Comparison of ENCODE assay signal across 15 cellular contexts in genomic region chr5:147410496-147411395, GRCh38.
DNase-seq lines count a peak whose midpoint lies in the region; ATAC-seq and TF ChIP-seq lines count a peak whose summit lies in the region.
"Had no signal": no experiment of that assay in that cellular context is flagged by ENCODE, and none has a peak within 500 bp of the region (broad histone marks: within the 10 kb centered on the region; RNA-seq: fewer than 3 reads in every experiment).

No MANE protein-coding gene starts in this region.

- H3K9me3 ChIP-seq in esophagus squamous epithelium: no peaks in the 10 kb centered on the region
- H3K9me3 ChIP-seq in muscle layer of colon (ENCODE audit: low read length): no peaks in the 10 kb centered on the region
- H3K9me3 ChIP-seq in stomach smooth muscle (ENCODE audit: control insufficient read depth in 2 of 2, low read length in 2 of 2): no peaks in the 10 kb centered on the region

- WGBS in esophagus squamous epithelium, 2 donors: 67 to 85% methylated on average over 7 to 8 of the region's 8 CpGs

- intact Hi-C loops in esophagus squamous epithelium (cut with DNase I): no loop called here

- no peak for TF ChIP-seq POLR2A in esophagus squamous epithelium (IDR thresholded peaks at IDR 0.05)

- no peak for ATAC-seq in GM21786 (IDR thresholded peaks at IDR 0.05; ENCODE audit: unreplicated experiment)

- H3K4me3 ChIP-seq in esophagus squamous epithelium: no peak overlapping the region
- no peak overlapping the region for H3K4me3 ChIP-seq in muscle layer of colon (ENCODE audit: low read depth in 1 of 2, low read length in 2 of 2)
- no peak overlapping the region for H3K4me3 ChIP-seq in stomach smooth muscle (ENCODE audit: low read length in 2 of 2)

- H3K4me1 ChIP-seq in esophagus squamous epithelium (peaks cover 0 to 57% (median 14%) of the 10 kb centered on the region in 3 donors), muscle layer of colon (ENCODE audit: insufficient read depth, low read length) (peaks cover 66% of the 10 kb centered on the region), stomach smooth muscle (ENCODE audit: control insufficient read depth, insufficient read depth, low read length) (peaks cover 75% of the 10 kb centered on the region)

- H3K9ac ChIP-seq in muscle layer of colon (ENCODE audit: low read length): no peak overlapping the region
- H3K9ac ChIP-seq in stomach smooth muscle (ENCODE audit: low read length in 2 of 2): peak overlapping the region; percentile 30 to 56

- TF ChIP-seq CTCF in esophagus squamous epithelium (IDR thresholded peaks at IDR 0.05): no peak

- H3K36me3 ChIP-seq in esophagus squamous epithelium (peaks cover 0 to 38% (median 0%) of the 10 kb centered on the region in 3 donors), muscle layer of colon (ENCODE audit: insufficient read depth, low read length) (peaks cover 81% of the 10 kb centered on the region), stomach smooth muscle (ENCODE audit: control insufficient read depth in 2 of 2, insufficient read depth in 2 of 2, low read length in 2 of 2) (peaks cover 37 to 75% of the 10 kb centered on the region in 2 donors)

- H3K27me3 ChIP-seq in esophagus squamous epithelium: no peaks in the 10 kb centered on the region
- no peaks in the 10 kb centered on the region for H3K27me3 ChIP-seq in muscle layer of colon (ENCODE audit: control insufficient read depth in 1 of 2, insufficient read depth in 2 of 2, low read length in 2 of 2)
- no peaks in the 10 kb centered on the region for H3K27me3 ChIP-seq in stomach smooth muscle (ENCODE audit: control insufficient read depth in 1 of 2, insufficient read depth in 2 of 2, low read length in 2 of 2)

- DNase-seq in NCI-H226: peak; percentile 78
- no peak for DNase-seq in esophagus squamous epithelium (lab: John Stamatoyannopoulos, UW)
- DNase-seq in mesenteric fat pad (ENCODE audit: low spot score): no peak
- no peak for DNase-seq in SW480 (ENCODE audit: low spot score)
- DNase-seq in activated effector memory CD4-positive, alpha-beta T cell treated with Interleukin-2 at 50 U/mL for 16 hours: no peak
- DNase-seq: activated CD8-positive, alpha-beta memory T cell treated with anti-CD3 and anti-CD28 coated beads, Interleukin-2, amount 50 U/mL, for 48 hours; activated naive CD4-positive, alpha-beta T cell treated with anti-CD3 and anti-CD28 coated beads, Interleukin-2, amount 10 ng/mL, durations not matched to agents 7 days and 5 days; COR-L47; effector memory CD4-positive, alpha-beta T cell; immature natural killer cell; mesenchymal stem cell; T-helper 2 cell had no signal

- H3K27ac ChIP-seq in esophagus squamous epithelium (peak overlapping the region in 3 of 4 donors; percentile 58 to 91 (median 74)), muscle layer of colon (ENCODE audit: low read depth, low read length) (peak overlapping the region; percentile 46), stomach smooth muscle (ENCODE audit: low read length) (peak overlapping the region; percentile 86)
